1 cellular context compared by ENCODE assay signal in the genomic region with DNA sequence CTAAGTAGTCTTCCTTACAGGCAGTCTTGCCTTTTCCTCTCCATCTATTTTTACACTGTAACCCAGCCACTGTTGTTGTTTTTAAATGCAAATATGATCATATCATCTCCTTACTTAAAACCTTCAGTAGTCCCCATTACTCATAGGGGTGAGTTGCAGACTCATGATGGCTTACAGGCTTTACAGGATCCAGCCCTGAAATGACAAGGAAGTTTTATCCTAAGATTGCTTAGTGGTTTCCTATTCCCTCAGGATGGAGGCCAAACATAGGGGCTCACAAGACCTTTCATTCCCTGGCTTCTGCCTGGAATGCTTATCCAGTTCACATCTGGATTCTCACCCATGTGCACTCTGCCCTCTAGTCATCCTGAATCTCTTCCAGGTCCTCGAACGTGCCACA.
A peak's percentile ranks its signal among the peaks of the same experiment; 100 is the strongest.
TF ChIP-seq lines count a peak whose summit lies in the region.

No MANE protein-coding gene starts in this region.

TF ChIP-seq in K562, 482 proteins besides CTCF, POLR2A, EP300 and RAD21:
- TF ChIP-seq TAL1 (IDR thresholded peaks at IDR 0.05) (no peak), MAFG (tag; conservative IDR thresholded peaks at IDR 0.05) (peak; percentile 57; the same call in 1 of the 2 replicates), NR2C1 (IDR thresholded peaks at IDR 0.05) (no peak), NR2C1 (tag; IDR thresholded peaks at IDR 0.05) (0 out of 2 replicates have a peak, but pooled peaks have one; percentile 27), TSC22D4 (tag; IDR thresholded peaks at IDR 0.05) (no peak), ETV1 (tag; conservative IDR thresholded peaks at IDR 0.05; ENCODE audit: low read depth) (no peak), LCOR (CRISPR knock-in tag; IDR thresholded peaks at IDR 0.05) (no peak), C11orf30 (IDR thresholded peaks at IDR 0.05; ENCODE audit: low read depth) (peak; percentile 38; the same call in 1 of the 2 replicates), GATA2 (CRISPR knock-in tag; IDR thresholded peaks at IDR 0.05) (no peak), NFE2 (IDR thresholded peaks at IDR 0.05; ENCODE audit: low read depth) (peak; percentile 31; the same call in 1 of the 2 replicates), L3MBTL2 (IDR thresholded peaks at IDR 0.05) (0 out of 2 replicates have a peak, but pooled peaks have one; percentile 13), FOSL1 (tag; conservative IDR thresholded peaks at IDR 0.05) (peak; percentile 65)
- TF ChIP-seq, protein P1, sequence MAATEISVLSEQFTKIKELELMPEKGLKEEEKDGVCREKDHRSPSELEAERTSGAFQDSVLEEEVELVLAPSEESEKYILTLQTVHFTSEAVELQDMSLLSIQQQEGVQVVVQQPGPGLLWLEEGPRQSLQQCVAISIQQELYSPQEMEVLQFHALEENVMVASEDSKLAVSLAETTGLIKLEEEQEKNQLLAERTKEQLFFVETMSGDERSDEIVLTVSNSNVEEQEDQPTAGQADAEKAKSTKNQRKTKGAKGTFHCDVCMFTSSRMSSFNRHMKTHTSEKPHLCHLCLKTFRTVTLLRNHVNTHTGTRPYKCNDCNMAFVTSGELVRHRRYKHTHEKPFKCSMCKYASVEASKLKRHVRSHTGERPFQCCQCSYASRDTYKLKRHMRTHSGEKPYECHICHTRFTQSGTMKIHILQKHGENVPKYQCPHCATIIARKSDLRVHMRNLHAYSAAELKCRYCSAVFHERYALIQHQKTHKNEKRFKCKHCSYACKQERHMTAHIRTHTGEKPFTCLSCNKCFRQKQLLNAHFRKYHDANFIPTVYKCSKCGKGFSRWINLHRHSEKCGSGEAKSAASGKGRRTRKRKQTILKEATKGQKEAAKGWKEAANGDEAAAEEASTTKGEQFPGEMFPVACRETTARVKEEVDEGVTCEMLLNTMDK (IDR thresholded peaks at IDR 0.05; ENCODE audit: borderline replicate concordance, insufficient read depth, low read depth, low read length, poor library complexity, severe bottlenecking) = no peak
- TF ChIP-seq, protein P2, sequence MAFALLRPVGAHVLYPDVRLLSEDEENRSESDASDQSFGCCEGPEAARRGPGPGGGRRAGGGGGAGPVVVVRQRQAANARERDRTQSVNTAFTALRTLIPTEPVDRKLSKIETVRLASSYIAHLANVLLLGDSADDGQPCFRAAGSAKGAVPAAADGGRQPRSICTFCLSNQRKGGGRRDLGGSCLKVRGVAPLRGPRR (CRISPR knock-in tag; IDR thresholded peaks at IDR 0.05) = no peak
- TF ChIP-seq, protein P3, sequence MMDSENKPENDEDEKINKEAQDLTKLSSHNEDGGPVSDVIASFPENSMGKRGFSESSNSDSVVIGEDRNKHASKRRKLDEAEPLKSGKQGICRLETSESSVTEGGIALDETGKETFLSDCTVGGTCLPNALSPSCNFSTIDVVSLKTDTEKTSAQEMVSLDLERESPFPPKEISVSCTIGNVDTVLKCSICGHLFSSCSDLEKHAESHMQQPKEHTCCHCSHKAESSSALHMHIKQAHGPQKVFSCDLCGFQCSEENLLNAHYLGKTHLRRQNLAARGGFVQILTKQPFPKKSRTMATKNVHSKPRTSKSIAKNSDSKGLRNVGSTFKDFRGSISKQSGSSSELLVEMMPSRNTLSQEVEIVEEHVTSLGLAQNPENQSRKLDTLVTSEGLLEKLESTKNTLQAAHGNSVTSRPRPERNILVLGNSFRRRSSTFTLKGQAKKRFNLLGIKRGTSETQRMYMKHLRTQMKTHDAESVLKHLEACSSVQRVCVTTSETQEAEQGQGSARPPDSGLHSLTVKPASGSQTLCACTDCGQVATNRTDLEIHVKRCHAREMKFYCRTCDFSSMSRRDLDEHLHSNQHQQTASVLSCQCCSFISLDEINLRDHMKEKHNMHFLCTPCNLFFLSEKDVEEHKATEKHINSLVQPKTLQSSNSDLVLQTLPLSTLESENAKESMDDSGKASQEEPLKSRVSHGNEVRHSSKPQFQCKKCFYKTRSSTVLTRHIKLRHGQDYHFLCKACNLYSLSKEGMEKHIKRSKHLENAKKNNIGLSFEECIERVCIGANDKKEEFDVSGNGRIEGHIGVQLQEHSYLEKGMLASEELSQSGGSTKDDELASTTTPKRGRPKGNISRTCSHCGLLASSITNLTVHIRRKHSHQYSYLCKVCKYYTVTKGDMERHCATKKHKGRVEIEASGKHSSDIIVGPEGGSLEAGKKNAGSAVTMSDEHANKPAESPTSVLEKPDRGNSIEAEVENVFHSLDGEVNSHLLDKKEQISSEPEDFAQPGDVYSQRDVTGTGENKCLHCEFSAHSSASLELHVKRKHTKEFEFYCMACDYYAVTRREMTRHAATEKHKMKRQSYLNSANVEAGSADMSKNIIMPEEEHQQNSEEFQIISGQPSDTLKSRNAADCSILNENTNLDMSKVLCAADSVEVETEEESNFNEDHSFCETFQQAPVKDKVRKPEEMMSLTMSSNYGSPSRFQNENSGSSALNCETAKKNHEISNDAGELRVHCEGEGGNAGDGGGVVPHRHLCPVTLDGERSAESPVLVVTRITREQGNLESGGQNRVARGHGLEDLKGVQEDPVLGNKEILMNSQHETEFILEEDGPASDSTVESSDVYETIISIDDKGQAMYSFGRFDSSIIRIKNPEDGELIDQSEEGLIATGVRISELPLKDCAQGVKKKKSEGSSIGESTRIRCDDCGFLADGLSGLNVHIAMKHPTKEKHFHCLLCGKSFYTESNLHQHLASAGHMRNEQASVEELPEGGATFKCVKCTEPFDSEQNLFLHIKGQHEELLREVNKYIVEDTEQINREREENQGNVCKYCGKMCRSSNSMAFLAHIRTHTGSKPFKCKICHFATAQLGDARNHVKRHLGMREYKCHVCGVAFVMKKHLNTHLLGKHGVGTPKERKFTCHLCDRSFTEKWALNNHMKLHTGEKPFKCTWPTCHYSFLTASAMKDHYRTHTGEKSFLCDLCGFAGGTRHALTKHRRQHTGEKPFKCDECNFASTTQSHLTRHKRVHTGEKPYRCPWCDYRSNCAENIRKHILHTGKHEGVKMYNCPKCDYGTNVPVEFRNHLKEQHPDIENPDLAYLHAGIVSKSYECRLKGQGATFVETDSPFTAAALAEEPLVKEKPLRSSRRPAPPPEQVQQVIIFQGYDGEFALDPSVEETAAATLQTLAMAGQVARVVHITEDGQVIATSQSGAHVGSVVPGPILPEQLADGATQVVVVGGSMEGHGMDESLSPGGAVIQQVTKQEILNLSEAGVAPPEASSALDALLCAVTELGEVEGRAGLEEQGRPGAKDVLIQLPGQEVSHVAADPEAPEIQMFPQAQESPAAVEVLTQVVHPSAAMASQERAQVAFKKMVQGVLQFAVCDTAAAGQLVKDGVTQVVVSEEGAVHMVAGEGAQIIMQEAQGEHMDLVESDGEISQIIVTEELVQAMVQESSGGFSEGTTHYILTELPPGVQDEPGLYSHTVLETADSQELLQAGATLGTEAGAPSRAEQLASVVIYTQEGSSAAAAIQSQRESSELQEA (IDR thresholded peaks at IDR 0.05; ENCODE audit: low read depth) = no peak
- TF ChIP-seq, protein P4, sequence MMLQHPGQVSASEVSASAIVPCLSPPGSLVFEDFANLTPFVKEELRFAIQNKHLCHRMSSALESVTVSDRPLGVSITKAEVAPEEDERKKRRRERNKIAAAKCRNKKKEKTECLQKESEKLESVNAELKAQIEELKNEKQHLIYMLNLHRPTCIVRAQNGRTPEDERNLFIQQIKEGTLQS (IDR thresholded peaks at IDR 0.05) = peak; percentile 23; the same call in 1 of the 2 replicates
- TF ChIP-seq, protein P4 (CRISPR knock-in tag; conservative IDR thresholded peaks at IDR 0.05) = no peak
TF ChIP-seq in K562: peak in this region for 7.
